19 cellular contexts compared by ENCODE assay signal in the genomic region with DNA sequence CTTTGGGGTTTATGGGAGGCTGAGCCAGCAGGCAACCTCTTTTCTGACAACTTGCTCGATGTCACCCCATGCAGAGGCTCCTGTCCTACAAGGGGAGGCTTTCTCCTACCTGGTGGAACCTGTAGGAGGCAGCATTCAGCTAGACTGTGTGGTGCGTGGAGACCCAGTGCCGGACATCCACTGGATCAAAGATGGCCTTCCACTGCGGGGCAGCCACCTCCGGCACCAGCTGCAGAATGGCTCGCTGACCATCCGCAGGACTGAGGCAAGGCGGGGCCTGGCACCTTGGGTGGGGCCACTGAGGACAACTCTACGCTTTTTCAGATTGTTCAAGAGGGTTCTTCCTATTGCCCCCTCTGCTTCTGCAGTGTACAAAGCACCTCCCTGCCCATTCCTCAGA. TPM values are rescaled to one million over a fixed set of nuclear protein-coding genes. Genes with fewer than 3 reads are reported as not detected.
A peak's percentile ranks its signal among the peaks of the same experiment; 100 is the strongest.
DNase-seq lines count a peak whose midpoint lies in the region; ATAC-seq and TF ChIP-seq lines count a peak whose summit lies in the region.
"Had no signal": no experiment of that assay in that cellular context is flagged by ENCODE, and none has a peak within 500 bp of the region (broad histone marks: within the 10 kb centered on the region; RNA-seq: fewer than 3 reads in every experiment).

No MANE protein-coding gene starts in this region.

- TF ChIP-seq CTCF in DOHH2 (IDR thresholded peaks at IDR 0.05; ENCODE audit: low read depth, low read length, poor library complexity, severe bottlenecking), result peak; percentile 26
- peak in 1 of 3 experiments; percentile 20; a peak in 1 of 6 replicates for TF ChIP-seq CTCF in HCT116 (IDR thresholded peaks at IDR 0.05 in 2 of 3, conservative IDR thresholded peaks at IDR 0.05 in 1 of 3; ENCODE audit: borderline replicate concordance in 1 of 3, insufficient read depth in 1 of 3, low read depth in 2 of 3, low read length in 2 of 3)
- no peak for TF ChIP-seq CTCF in PC-9 (conservative IDR thresholded peaks at IDR 0.05)
- TF ChIP-seq CTCF in epithelial cell of proximal tubule (conservative IDR thresholded peaks at IDR 0.05; ENCODE audit: low read depth, low read length), result peak; percentile 17
- TF ChIP-seq CTCF in brain microvascular endothelial cell (IDR thresholded peaks at IDR 0.05; ENCODE audit: low read depth, low read length, missing control alignments), result no peak

- no TSS peak for BruUV-seq in HCT116 (replicated peaks; lab: Mats Ljungman, UMichigan)
- no TSS peak for BruUV-seq in PC-9 (replicated peaks; lab: Mats Ljungman, UMichigan)

- no peaks in the 10 kb centered on the region for H3K9me2 ChIP-seq in DOHH2 (replicated peaks; ENCODE audit: control insufficient read depth, low read length)
- no peaks in the 10 kb centered on the region for H3K9me2 ChIP-seq in HCT116 (ENCODE audit: insufficient read depth)
- no peaks in the 10 kb centered on the region for H3K9me2 ChIP-seq in PC-9 (ENCODE audit: insufficient read depth)

- ATAC-seq in HCT116 (peak; percentile 43; the same call in 1 of the 2 replicates), HG02840 (IDR thresholded peaks at IDR 0.05; ENCODE audit: low FRiP score, unreplicated experiment) (no peak)
- ATAC-seq: T-helper 17 cell had no signal

- no peak overlapping the region for H3K9ac ChIP-seq in HCT116 (ENCODE audit: low read length)

- in situ Hi-C loops in brain microvascular endothelial cell (cut with HindIII; ENCODE audit: low pct_ligation_motif_present, low sequenced_read_pairs), result no loop called here

- no peak overlapping the region for H3K4me3 ChIP-seq in DOHH2 (ENCODE audit: low read length)
- H3K4me3 ChIP-seq in HCT116 (replicated peaks in 1 of 2; ENCODE audit: low read depth in 1 of 2, low read length in 2 of 2), result no peak overlapping the region
- no peak overlapping the region for H3K4me3 ChIP-seq in PC-9
- no peak overlapping the region for H3K4me3 ChIP-seq in epithelial cell of proximal tubule (ENCODE audit: low read depth, low read length)
- no peak overlapping the region for H3K4me3 ChIP-seq in brain microvascular endothelial cell (ENCODE audit: low read depth, low read length)

- no peak for TF ChIP-seq POLR2A in HCT116 (IDR thresholded peaks at IDR 0.05; ENCODE audit: borderline replicate concordance, extremely low read depth, insufficient read depth, insufficient read length)

- H2AFZ ChIP-seq in HCT116 (ENCODE audit: low read depth, low read length, poor library complexity, severe bottlenecking) (no peak overlapping the region), PC-9 (no peak overlapping the region)

- H3K9me3 ChIP-seq in DOHH2 (ENCODE audit: control insufficient read depth, insufficient read depth, low read length), result no peaks in the 10 kb centered on the region
- H3K9me3 ChIP-seq in HCT116 (ENCODE audit: control insufficient read depth in 1 of 2, insufficient read depth in 1 of 2, low read depth in 1 of 2, low read length in 2 of 2), result no peaks in the 10 kb centered on the region
- H3K9me3 ChIP-seq in PC-9 (ENCODE audit: insufficient read depth, low read depth), result no peaks in the 10 kb centered on the region

- TF ChIP-seq RAD21 in HCT116 (IDR thresholded peaks at IDR 0.05; ENCODE audit: low read depth), result no peak

- H3K27me3 ChIP-seq in DOHH2 (ENCODE audit: control insufficient read depth, low read length) (no peaks in the 10 kb centered on the region), HCT116 (ENCODE audit: insufficient read depth, low read length) (no peaks in the 10 kb centered on the region), PC-9 (ENCODE audit: insufficient read depth, low read depth) (no peaks in the 10 kb centered on the region), brain microvascular endothelial cell (replicated peaks) (no peaks in the 10 kb centered on the region)

- H3F3A ChIP-seq in DOHH2 (ENCODE audit: control insufficient read depth, insufficient read depth), result no peaks in the 10 kb centered on the region
- H3F3A ChIP-seq in PC-9 (ENCODE audit: insufficient read depth, low read depth), result peaks cover 12% of the 10 kb centered on the region; the same call in 1 of the 2 replicates

- intact Hi-C loops in HCT116 (cut with micrococcal nuclease), result no loop called here
- intact Hi-C loops in PC-9 (cut with micrococcal nuclease; ENCODE audit: unreplicated experiment), result no loop called here

- no peak for DNase-seq in HCT116 (ENCODE audit: low read depth, low spot score)
- no peak for DNase-seq in PC-9
- DNase-seq in epithelial cell of proximal tubule (ENCODE audit: low read depth), result no peak
- no peak for DNase-seq in COLO668 (lab: John Stamatoyannopoulos, UW; ENCODE audit: unreplicated experiment)
- DNase-seq in brain microvascular endothelial cell, result no peak
- DNase-seq: H7, NCI-H1105 treated with DMSO at 0.1 percent for 48 hours, NCI-H1694, NCI-H2081 treated with DMSO at 0.1 percent for 48 hours, NCI-H2171 treated with DMSO at 0.1 percent for 48 hours, NCI-H524 treated with DMSO at 0.1 percent for 48 hours, RPMI8226, SHP77, SW 1271, T-helper 17 cell had no signal

- no peaks in the 10 kb centered on the region for H3K36me3 ChIP-seq in DOHH2 (ENCODE audit: control insufficient read depth, low read length)
- no peaks in the 10 kb centered on the region for H3K36me3 ChIP-seq in HCT116 (ENCODE audit: control insufficient read depth in 1 of 2, insufficient read depth in 2 of 2, low read length in 2 of 2)
- H3K36me3 ChIP-seq in PC-9 (ENCODE audit: low read depth), result no peaks in the 10 kb centered on the region
- H3K36me3 ChIP-seq in brain microvascular endothelial cell (replicated peaks), result no peaks in the 10 kb centered on the region

- H3K4me2 ChIP-seq in DOHH2 (ENCODE audit: low read length) (no peak overlapping the region), HCT116 (ENCODE audit: low read length) (no peak overlapping the region), PC-9 (peak overlapping the region; percentile 60)

- no peaks in the 10 kb centered on the region for H3K4me1 ChIP-seq in DOHH2 (ENCODE audit: control insufficient read depth, low read length)
- peaks cover 8 to 10% of the 10 kb centered on the region in 2 experiments; a peak in 2 of 4 replicates for H3K4me1 ChIP-seq in HCT116 (ENCODE audit: control insufficient read depth in 1 of 2, insufficient read depth in 2 of 2, low read length in 2 of 2)
- peaks cover 33% of the 10 kb centered on the region for H3K4me1 ChIP-seq in PC-9 (replicated peaks; ENCODE audit: insufficient read depth)

- POLR2A ChIA-PET in HCT116 (lab: Charles Lee), result no interaction called here
- POLR2A ChIA-PET in PC-9 (lab: Charles Lee; ENCODE audit: unreplicated experiment), result no interaction called here

- CTCF ChIA-PET in HCT116 (lab: Charles Lee), result no interaction called here
- CTCF ChIA-PET in PC-9 (lab: Charles Lee), result no interaction called here

- H4K20me1 ChIP-seq in DOHH2 (ENCODE audit: control insufficient read depth, insufficient read depth, low read depth, low read length) (no peaks in the 10 kb centered on the region), HCT116 (ENCODE audit: insufficient read depth) (no peaks in the 10 kb centered on the region), PC-9 (ENCODE audit: insufficient read depth) (no peaks in the 10 kb centered on the region)

- H3K27ac ChIP-seq in DOHH2 (ENCODE audit: low read depth, low read length), result no peak overlapping the region
- no peak overlapping the region for H3K27ac ChIP-seq in HCT116 (ENCODE audit: low read depth, low read length)
- no peak overlapping the region for H3K27ac ChIP-seq in PC-9
- no peak overlapping the region for H3K27ac ChIP-seq in brain microvascular endothelial cell
- H3K27ac ChIP-seq: HL-60 had no signal

- no peaks in the 10 kb centered on the region for H3K79me2 ChIP-seq in DOHH2 (ENCODE audit: control insufficient read depth, low read length)
- no peaks in the 10 kb centered on the region for H3K79me2 ChIP-seq in HCT116 (ENCODE audit: insufficient read depth, low read length)
- H3K79me2 ChIP-seq in PC-9 (ENCODE audit: low read depth), result no peaks in the 10 kb centered on the region

- RAD21 ChIA-PET in HCT116 (lab: Charles Lee; ENCODE audit: low non-redundant PET in 1 of 2, low total read pairs in 2 of 2, uncharacterized antibody in 2 of 2, unreplicated experiment in 2 of 2), result no interaction called here

TF ChIP-seq in HCT116, 20 proteins besides CTCF, POLR2A, EP300 and RAD21 (continues in another document):
- TF ChIP-seq TCF7L2 (IDR thresholded peaks at IDR 0.05; ENCODE audit: borderline replicate concordance, extremely low read depth, insufficient read depth, insufficient read length), result no peak
- no peak for TF ChIP-seq ELF1 (IDR thresholded peaks at IDR 0.05; ENCODE audit: borderline replicate concordance, low read depth)
- TF ChIP-seq CBX3 (IDR thresholded peaks at IDR 0.05; ENCODE audit: low read depth), result no peak
- TF ChIP-seq, protein P1, sequence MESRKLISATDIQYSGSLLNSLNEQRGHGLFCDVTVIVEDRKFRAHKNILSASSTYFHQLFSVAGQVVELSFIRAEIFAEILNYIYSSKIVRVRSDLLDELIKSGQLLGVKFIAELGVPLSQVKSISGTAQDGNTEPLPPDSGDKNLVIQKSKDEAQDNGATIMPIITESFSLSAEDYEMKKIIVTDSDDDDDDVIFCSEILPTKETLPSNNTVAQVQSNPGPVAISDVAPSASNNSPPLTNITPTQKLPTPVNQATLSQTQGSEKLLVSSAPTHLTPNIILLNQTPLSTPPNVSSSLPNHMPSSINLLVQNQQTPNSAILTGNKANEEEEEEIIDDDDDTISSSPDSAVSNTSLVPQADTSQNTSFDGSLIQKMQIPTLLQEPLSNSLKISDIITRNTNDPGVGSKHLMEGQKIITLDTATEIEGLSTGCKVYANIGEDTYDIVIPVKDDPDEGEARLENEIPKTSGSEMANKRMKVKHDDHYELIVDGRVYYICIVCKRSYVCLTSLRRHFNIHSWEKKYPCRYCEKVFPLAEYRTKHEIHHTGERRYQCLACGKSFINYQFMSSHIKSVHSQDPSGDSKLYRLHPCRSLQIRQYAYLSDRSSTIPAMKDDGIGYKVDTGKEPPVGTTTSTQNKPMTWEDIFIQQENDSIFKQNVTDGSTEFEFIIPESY (IDR thresholded peaks at IDR 0.05; ENCODE audit: extremely low read depth, insufficient replicate concordance, low read length), result no peak
- TF ChIP-seq SRF (IDR thresholded peaks at IDR 0.05; ENCODE audit: low read depth), result no peak
- TF ChIP-seq, protein P2, sequence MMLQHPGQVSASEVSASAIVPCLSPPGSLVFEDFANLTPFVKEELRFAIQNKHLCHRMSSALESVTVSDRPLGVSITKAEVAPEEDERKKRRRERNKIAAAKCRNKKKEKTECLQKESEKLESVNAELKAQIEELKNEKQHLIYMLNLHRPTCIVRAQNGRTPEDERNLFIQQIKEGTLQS (IDR thresholded peaks at IDR 0.05), result no peak
- no peak for TF ChIP-seq EZH2 (IDR thresholded peaks at IDR 0.05)
- no peak for TF ChIP-seq ZFX (IDR thresholded peaks at IDR 0.05)
- no peak for TF ChIP-seq FOSL1 (IDR thresholded peaks at IDR 0.05; ENCODE audit: low read depth)

RNA-seq across cellular contexts. Expression of a gene that starts 36.1 kb away (rescaled TPM):
- total RNA-seq in HCT116 (2021; ENCODE audit: unreplicated experiment), result 92.6 TPM
- 159 and 175 TPM in 2 replicates for polyA plus RNA-seq in HCT116 (2012)
- total RNA-seq in PC-9 (2021), result 255 and 371 TPM in 2 replicates
- total RNA-seq in epithelial cell of proximal tubule, result 6.3 and 9.4 TPM in 2 replicates
- total RNA-seq: T-helper 17 cell had no signal
- polyA plus RNA-seq: CD14-positive monocyte had no signal

Comparison
In these comparisons a context has a peak if more than half of its experiments do, and no peak if none do; other contexts are left out.
1. CTCF ChIP-seq: peak in DOHH2 (single experiment) and epithelial cell of proximal tubule (single experiment); none in PC-9 (single experiment) and brain microvascular endothelial cell (single experiment).